In the genomic region with DNA sequence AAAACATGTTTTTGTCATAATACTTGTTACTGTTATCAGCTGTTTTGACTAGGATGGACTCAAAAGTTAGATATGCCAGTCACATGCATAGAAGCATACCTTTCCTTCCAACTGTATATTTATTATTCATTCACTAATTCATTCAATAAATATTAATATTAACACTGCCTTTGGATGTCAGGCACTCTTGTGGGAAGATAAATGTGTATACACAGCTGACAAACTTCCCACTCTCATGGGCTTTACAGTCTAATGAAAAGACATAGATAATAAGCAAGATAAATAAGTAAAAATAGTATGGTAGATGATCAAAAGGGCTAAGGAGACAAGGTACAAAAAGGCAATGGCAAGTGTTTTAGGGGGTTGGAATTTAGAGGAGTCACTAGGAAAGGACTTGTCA, we compare ENCODE assay signal across 38 cellular contexts.
"Had no signal": no experiment of that assay in that cellular context is flagged by ENCODE, and none has a peak within 500 bp of the region (broad histone marks: within the 10 kb centered on the region; RNA-seq: fewer than 3 reads in every experiment).

No MANE protein-coding gene starts in this region.

- H3K4me3 ChIP-seq: adrenal gland, ascending aorta, breast epithelium, cardiac muscle cell had no signal

- H3K36me3 Mint-ChIP-seq: activated naive CD4-positive, alpha-beta T cell treated with anti-CD3 and anti-CD28 coated beads, Interleukin-2, amount 10 ng/mL, durations not matched to agents 7 days and 5 days; activated naive CD4-positive, alpha-beta T cell treated with anti-CD3 and anti-CD28 coated beads, Interleukin-2, amount 50 U/mL, for 72 hours; activated naive CD8-positive, alpha-beta T cell; activated naive CD8-positive, alpha-beta T cell treated with anti-CD3 and anti-CD28 coated beads for 36 hours; activated naive CD8-positive, alpha-beta T cell treated with anti-CD3 and anti-CD28 coated beads, Interleukin-2, amount 10 ng/mL, durations not matched to agents 7 days and 5 days; brain had no signal

- H3K27ac Mint-ChIP-seq: activated naive CD4-positive, alpha-beta T cell treated with anti-CD3 and anti-CD28 coated beads for 36 hours; activated naive CD4-positive, alpha-beta T cell treated with anti-CD3 and anti-CD28 coated beads, Interleukin-2, amount 10 ng/mL, durations not matched to agents 7 days and 5 days; activated naive CD4-positive, alpha-beta T cell treated with anti-CD3 and anti-CD28 coated beads, Interleukin-2, amount 50 U/mL, for 72 hours; activated naive CD8-positive, alpha-beta T cell; activated naive CD8-positive, alpha-beta T cell treated with anti-CD3 and anti-CD28 coated beads for 36 hours; activated naive CD8-positive, alpha-beta T cell treated with anti-CD3 and anti-CD28 coated beads, Interleukin-2, amount 10 ng/mL, durations not matched to agents 7 days and 5 days; activated naive CD8-positive, alpha-beta T cell treated with anti-CD3 and anti-CD28 coated beads, Interleukin-2, amount 50 U/mL, for 24 hours; activated T-cell treated with anti-CD3 and anti-CD28 coated beads, Interleukin-2, amount 50 U/mL, for 24 hours; activated T-cell treated with anti-CD3 and anti-CD28 coated beads, Interleukin-2, amount 50 U/mL, for 72 hours; activated T-helper 1 cell treated with anti-CD3 and anti-CD28 coated beads, Interleukin-12 subunit alpha, Interleukin-12 subunit beta, Interleukin-2, Interleukin-4 antibody, amounts not matched to agents 30 ng/mL and 10 ng/mL and 1 ng/mL, durations not matched to agents 14 hours and 24 hours and 36 hours; activated T-helper 17 cell treated with anti-CD3 and anti-CD28 coated beads, Interleukin-2, amount 50 U/mL, for 72 hours; activated T-helper 2 cell treated with anti-CD3 and anti-CD28 coated beads, Interferon-gamma antibody, Interleukin-2, Interleukin-4, amounts not matched to agents 10 μg/mL and 5 μg/mL and 100 μg/mL, durations not matched to agents 14 hours and 24 hours and 36 hours; brain had no signal

- H3K9me3 Mint-ChIP-seq: activated naive CD4-positive, alpha-beta T cell treated with anti-CD3 and anti-CD28 coated beads for 36 hours; activated naive CD4-positive, alpha-beta T cell treated with anti-CD3 and anti-CD28 coated beads, Interleukin-2, amount 10 ng/mL, durations not matched to agents 7 days and 5 days; activated naive CD8-positive, alpha-beta T cell treated with anti-CD3 and anti-CD28 coated beads, Interleukin-2, amount 50 U/mL, for 24 hours; activated T-cell treated with anti-CD3 and anti-CD28 coated beads, Interleukin-2, amount 50 U/mL, for 24 hours; activated T-cell treated with anti-CD3 and anti-CD28 coated beads, Interleukin-2, amount 50 U/mL, for 4 hours; activated T-helper 1 cell treated with anti-CD3 and anti-CD28 coated beads, Interleukin-12 subunit alpha, Interleukin-12 subunit beta, Interleukin-2, Interleukin-4 antibody, amounts not matched to agents 30 ng/mL and 10 ng/mL and 1 ng/mL, durations not matched to agents 14 hours and 24 hours and 36 hours; activated T-helper 2 cell treated with anti-CD3 and anti-CD28 coated beads, Interferon-gamma antibody, Interleukin-2, Interleukin-4, amounts not matched to agents 10 μg/mL and 5 μg/mL and 100 μg/mL, durations not matched to agents 14 hours and 24 hours and 36 hours; central memory CD8-positive, alpha-beta T cell had no signal

- H3K4me1 Mint-ChIP-seq: activated naive CD4-positive, alpha-beta T cell treated with anti-CD3 and anti-CD28 coated beads, Interleukin-2, amount 10 ng/mL, durations not matched to agents 7 days and 5 days; activated naive CD8-positive, alpha-beta T cell treated with anti-CD3 and anti-CD28 coated beads for 36 hours; activated naive CD8-positive, alpha-beta T cell treated with anti-CD3 and anti-CD28 coated beads, Interleukin-2, amount 10 ng/mL, durations not matched to agents 7 days and 5 days; activated naive CD8-positive, alpha-beta T cell treated with anti-CD3 and anti-CD28 coated beads, Interleukin-2, amount 50 U/mL, for 24 hours; activated T-helper 17 cell treated with anti-CD3 and anti-CD28 coated beads, Interleukin-2, amount 50 U/mL, for 72 hours; brain; central memory CD8-positive, alpha-beta T cell had no signal

- H3K27ac ChIP-seq: adrenal gland, ascending aorta, brain microvascular endothelial cell, breast epithelium, cardiac muscle cell had no signal

- ATAC-seq: activated naive CD4-positive, alpha-beta T cell treated with anti-CD3 and anti-CD28 coated beads, Interleukin-2, amount 50 U/mL, for 72 hours; activated naive CD8-positive, alpha-beta T cell treated with anti-CD3 and anti-CD28 coated beads, Interleukin-2, amount 50 U/mL, for 24 hours; activated T-cell treated with anti-CD3 and anti-CD28 coated beads, Interleukin-2, amount 50 U/mL, for 4 hours; activated T-cell treated with anti-CD3 and anti-CD28 coated beads, Interleukin-2, amount 50 U/mL, for 72 hours; activated T-helper 17 cell treated with anti-CD3 and anti-CD28 coated beads, Interleukin-2, amount 50 U/mL, for 72 hours had no signal

- H3K4me3 Mint-ChIP-seq: activated naive CD4-positive, alpha-beta T cell treated with anti-CD3 and anti-CD28 coated beads for 36 hours; activated naive CD4-positive, alpha-beta T cell treated with anti-CD3 and anti-CD28 coated beads, Interleukin-2, amount 10 ng/mL, durations not matched to agents 7 days and 5 days; activated naive CD8-positive, alpha-beta T cell; activated naive CD8-positive, alpha-beta T cell treated with anti-CD3 and anti-CD28 coated beads for 36 hours; activated naive CD8-positive, alpha-beta T cell treated with anti-CD3 and anti-CD28 coated beads, Interleukin-2, amount 10 ng/mL, durations not matched to agents 7 days and 5 days; activated naive CD8-positive, alpha-beta T cell treated with anti-CD3 and anti-CD28 coated beads, Interleukin-2, amount 50 U/mL, for 24 hours; activated T-cell treated with anti-CD3 and anti-CD28 coated beads, Interleukin-2, amount 50 U/mL, for 24 hours; activated T-cell treated with anti-CD3 and anti-CD28 coated beads, Interleukin-2, amount 50 U/mL, for 4 hours; activated T-cell treated with anti-CD3 and anti-CD28 coated beads, Interleukin-2, amount 50 U/mL, for 72 hours; activated T-helper 1 cell treated with anti-CD3 and anti-CD28 coated beads, Interleukin-12 subunit alpha, Interleukin-12 subunit beta, Interleukin-2, Interleukin-4 antibody, amounts not matched to agents 30 ng/mL and 10 ng/mL and 1 ng/mL, durations not matched to agents 14 hours and 24 hours and 36 hours; activated T-helper 17 cell treated with anti-CD3 and anti-CD28 coated beads, Interleukin-2, amount 50 U/mL, for 72 hours; brain; central memory CD8-positive, alpha-beta T cell had no signal

- DNase-seq: activated effector memory CD4-positive, alpha-beta T cell treated with anti-CD3 and anti-CD28 coated beads, Interleukin-2, amount 50 U/mL, for 16 hours; activated effector memory CD4-positive, alpha-beta T cell treated with Interleukin-2 at 50 U/mL for 16 hours; activated gamma-delta T cell; activated gamma-delta T cell treated with Interleukin-2 at 50 U/mL for 16 hours; activated naive CD4-positive, alpha-beta T cell treated with anti-CD3 and anti-CD28 coated beads for 36 hours; activated naive CD4-positive, alpha-beta T cell treated with anti-CD3 and anti-CD28 coated beads, Interleukin-2, amount 10 ng/mL, durations not matched to agents 7 days and 5 days; activated naive CD4-positive, alpha-beta T cell treated with anti-CD3 and anti-CD28 coated beads, Interleukin-2, amount 50 U/mL, for 16 hours; activated naive CD4-positive, alpha-beta T cell treated with Interleukin-2 at 50 U/mL for 16 hours; activated naive CD8-positive, alpha-beta T cell treated with anti-CD3 and anti-CD28 coated beads for 36 hours; activated naive CD8-positive, alpha-beta T cell treated with anti-CD3 and anti-CD28 coated beads, Interleukin-2, amount 10 ng/mL, durations not matched to agents 7 days and 5 days; activated naive CD8-positive, alpha-beta T cell treated with anti-CD3 and anti-CD28 coated beads, Interleukin-2, amount 50 U/mL, for 24 hours; activated T-cell treated with anti-CD3 and anti-CD28 coated beads for 4 hours; activated T-cell treated with anti-CD3 and anti-CD28 coated beads, Interleukin-2, amount 50 U/mL, for 1 hour; activated T-cell treated with anti-CD3 and anti-CD28 coated beads, Interleukin-2, amount 50 U/mL, for 24 hours; activated T-cell treated with anti-CD3 and anti-CD28 coated beads, Interleukin-2, amount 50 U/mL, for 4 hours; activated T-cell treated with anti-CD3 and anti-CD28 coated beads, Interleukin-2, amount 50 U/mL, for 48 hours; activated T-cell treated with anti-CD3 and anti-CD28 coated beads, Interleukin-2, amount 50 U/mL, for 72 hours; adrenal gland; amniotic stem cell; amygdala; anterior cingulate cortex; aorta; brain microvascular endothelial cell; caudate nucleus; central memory CD4-positive, alpha-beta T cell; cerebellar nuclear complex had no signal

- H3K36me3 ChIP-seq: adrenal gland, ascending aorta, brain microvascular endothelial cell, breast epithelium, cardiac muscle cell had no signal

- H3K9me3 ChIP-seq: adrenal gland, ascending aorta, breast epithelium had no signal

- H3K27me3 ChIP-seq: adrenal gland, ascending aorta, brain microvascular endothelial cell, breast epithelium, cardiac muscle cell had no signal

- H3K27me3 Mint-ChIP-seq: activated naive CD4-positive, alpha-beta T cell treated with anti-CD3 and anti-CD28 coated beads, Interleukin-2, amount 10 ng/mL, durations not matched to agents 7 days and 5 days; activated naive CD8-positive, alpha-beta T cell; activated naive CD8-positive, alpha-beta T cell treated with anti-CD3 and anti-CD28 coated beads for 36 hours; activated naive CD8-positive, alpha-beta T cell treated with anti-CD3 and anti-CD28 coated beads, Interleukin-2, amount 10 ng/mL, durations not matched to agents 7 days and 5 days; activated naive CD8-positive, alpha-beta T cell treated with anti-CD3 and anti-CD28 coated beads, Interleukin-2, amount 50 U/mL, for 24 hours; activated T-cell treated with anti-CD3 and anti-CD28 coated beads, Interleukin-2, amount 50 U/mL, for 24 hours; central memory CD8-positive, alpha-beta T cell had no signal

- H3K4me1 ChIP-seq: adrenal gland, ascending aorta, breast epithelium had no signal

- FAIRE-seq: astrocyte, bronchial epithelial cell had no signal
